Comparison of ENCODE assay signal across 9 cellular contexts in the genomic region with DNA sequence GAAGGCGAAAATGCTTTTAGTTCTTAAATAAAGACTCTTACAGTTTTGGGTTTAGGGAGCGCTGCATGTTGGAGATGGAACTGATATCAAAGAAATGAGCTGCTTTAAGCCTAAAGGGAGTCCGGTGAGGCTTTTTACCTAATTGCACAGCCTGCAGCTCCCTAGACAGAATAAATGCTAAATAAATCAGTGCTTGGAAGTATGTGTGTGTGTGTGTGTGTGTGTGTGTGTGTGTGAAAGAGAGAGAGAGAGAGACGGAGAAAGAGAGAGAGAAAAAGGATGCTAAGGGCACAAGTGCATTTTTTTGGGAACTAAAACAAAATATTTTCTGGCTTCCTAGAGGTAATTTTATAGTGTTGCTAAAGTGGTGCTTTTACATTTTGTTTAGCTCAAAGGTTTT.
"Had no signal": no experiment of that assay in that cellular context is flagged by ENCODE, and none has a peak within 500 bp of the region (broad histone marks: within the 10 kb centered on the region; RNA-seq: fewer than 3 reads in every experiment).

No MANE protein-coding gene starts in this region.

- H3K9me3 ChIP-seq: HAP-1 had no signal

- H3K4me1 Mint-ChIP-seq: H9 had no signal

- ATAC-seq: HCT116 had no signal

- H3K9me3 Mint-ChIP-seq: H9, HFFc6 had no signal

- H3K36me3 ChIP-seq: HAP-1 had no signal

- DNase-seq: GM23248, GOT3, H7, H9, HCEC 1CT, HFFc6 had no signal

- H3K27ac Mint-ChIP-seq: HFFc6 had no signal

- H2AFZ ChIP-seq: GM23248 had no signal

- H3K9ac ChIP-seq: GM23248 had no signal

- H3K4me3 ChIP-seq: GM23248, HAP-1 had no signal

- H3K4me1 ChIP-seq: HAP-1 had no signal

- H3K27ac ChIP-seq: GM23248 had no signal

- H3K4me3 Mint-ChIP-seq: H9, HFFc6 had no signal

- FAIRE-seq: H54 had no signal
